Comparison of ENCODE assay signal across 9 cellular contexts in the genomic region with DNA sequence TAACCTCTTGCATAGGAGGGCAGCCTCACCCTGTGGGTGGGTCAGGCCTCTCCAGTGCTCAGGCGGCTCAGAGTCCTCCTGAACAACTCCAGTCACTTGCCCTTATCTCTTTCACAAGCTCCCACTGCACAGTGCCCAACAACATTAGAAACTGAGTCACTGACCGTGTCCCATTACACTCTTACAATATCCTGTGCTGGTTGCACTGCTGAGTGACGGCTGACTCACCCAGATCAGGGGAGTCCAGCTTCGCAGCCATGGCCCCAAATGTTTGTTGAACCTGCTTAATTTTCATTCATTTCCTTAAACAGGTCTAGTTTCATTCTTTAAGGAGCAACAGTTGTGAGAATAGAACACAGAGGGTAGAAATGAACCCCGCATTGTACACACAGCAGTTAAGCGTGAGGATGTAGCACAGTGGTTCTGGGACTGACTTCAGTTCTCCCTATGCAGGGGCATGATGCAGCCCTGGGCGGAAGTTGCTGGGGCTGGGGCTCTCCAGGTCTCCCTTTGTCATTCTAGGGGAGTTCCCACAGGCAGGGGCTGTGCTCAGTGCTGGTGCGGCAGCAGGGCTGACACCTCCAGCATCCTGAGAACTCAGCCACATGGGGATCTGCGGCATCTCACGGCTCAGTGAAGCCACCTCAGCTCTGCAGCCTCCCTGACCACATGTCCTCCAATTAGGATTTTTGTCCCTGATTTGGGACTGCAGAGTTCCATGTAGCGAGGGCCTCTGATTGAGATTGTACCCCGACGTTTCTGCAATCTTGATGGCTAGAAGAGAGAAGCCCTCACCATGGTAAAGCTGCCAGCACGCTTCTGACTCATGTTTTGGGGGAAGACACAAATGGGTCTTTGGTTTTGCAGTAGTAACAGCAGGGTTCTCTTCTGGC. TPM values are rescaled to one million over a fixed set of nuclear protein-coding genes. Genes with fewer than 3 reads are reported as not detected.
DNase-seq lines count a peak whose midpoint lies in the region; ATAC-seq, FAIRE-seq and TF ChIP-seq lines count a peak whose summit lies in the region.
"Had no signal": no experiment of that assay in that cellular context is flagged by ENCODE, and none has a peak within 500 bp of the region (broad histone marks: within the 10 kb centered on the region; RNA-seq: fewer than 3 reads in every experiment).

No MANE protein-coding gene starts in this region.

- peak; percentile 77 for ATAC-seq in CD8-positive, alpha-beta T cell
- ATAC-seq in GM21515 (IDR thresholded peaks at IDR 0.05; ENCODE audit: unreplicated experiment): peak; percentile 74
- ATAC-seq in activated T-cell treated with anti-CD3 and anti-CD28 coated beads, Interleukin-2, amount 50 U/mL, for 72 hours (replicated peaks in 1 of 2): peak; percentile 80 to 84
- ATAC-seq in stimulated activated naive CD8-positive, alpha-beta T cell treated with anti-CD3 and anti-CD28 coated beads, Interleukin-15, Interleukin-2, amounts not matched to agents 100 U/mL and 50 U/mL, for 24 hours: peak; percentile 89
- ATAC-seq: left colon had no signal

- H3K4me2 ChIP-seq in keratinocyte (ENCODE audit: control insufficient read depth, extremely low read depth, insufficient read depth, low read depth, low read length): no peak overlapping the region

- no peak overlapping the region for H3K4me3 ChIP-seq in CD8-positive, alpha-beta T cell (ENCODE audit: low read depth, low read length)
- no peak overlapping the region for H3K4me3 ChIP-seq in HUES64 (ENCODE audit: low read length)
- H3K4me3 ChIP-seq in keratinocyte (ENCODE audit: control insufficient read depth in 2 of 3, extremely low read depth in 1 of 3, insufficient read depth in 2 of 3, low read depth in 1 of 3, low read length in 3 of 3): no peak overlapping the region

- H3K4me3 Mint-ChIP-seq in CD8-positive, alpha-beta T cell: peak overlapping the region; percentile 65
- peak overlapping the region; percentile 76 to 85 for H3K4me3 Mint-ChIP-seq in activated T-cell treated with anti-CD3 and anti-CD28 coated beads, Interleukin-2, amount 50 U/mL, for 72 hours

- H3K9ac ChIP-seq in HUES64 (ENCODE audit: low read depth, low read length) (no peak overlapping the region), keratinocyte (ENCODE audit: control insufficient read depth, extremely low read depth, insufficient read depth, low read length) (no peak overlapping the region)

- FAIRE-seq in keratinocyte (lab: Jason Lieb, UNC): peak; percentile 48

- peak overlapping the region; percentile 94 for H3K27ac Mint-ChIP-seq in CD8-positive, alpha-beta T cell
- peak overlapping the region; percentile 80 for H3K27ac Mint-ChIP-seq in activated T-cell treated with anti-CD3 and anti-CD28 coated beads, Interleukin-2, amount 50 U/mL, for 72 hours

- dilution Hi-C loops in keratinocyte (cut with MboI; ENCODE audit: extremely low pct_ligation_motif_present, low sequenced_read_pairs): no loop called here

- no peaks in the 10 kb centered on the region for H3K27me3 ChIP-seq in CD8-positive, alpha-beta T cell (ENCODE audit: insufficient read depth, low read length)
- H3K27me3 ChIP-seq in HUES64 (ENCODE audit: insufficient read depth, low read length): no peaks in the 10 kb centered on the region
- no peaks in the 10 kb centered on the region for H3K27me3 ChIP-seq in keratinocyte (ENCODE audit: control insufficient read depth, extremely low read depth, insufficient read depth, low read length)

- intact Hi-C loops in CD8-positive, alpha-beta T cell (cut with DNase I, micrococcal nuclease): loop anchor here (1.0 to 5.0 kb wide), 6 partner anchors 15 to 189 kb away; partner anchors contain the start of gene CCDC88C (in 1 of the 2)

- TF ChIP-seq CTCF in CD8-positive, alpha-beta T cell (IDR thresholded peaks at IDR 0.05): no peak
- no peak for TF ChIP-seq CTCF in keratinocyte (optimal IDR thresholded peaks at IDR 0.05 in 1 of 3, IDR thresholded peaks at IDR 0.05 in 1 of 3, conservative IDR thresholded peaks at IDR 0.05 in 1 of 3; ENCODE audit: extremely low read depth in 1 of 3, insufficient read depth in 2 of 3, low read length in 3 of 3)

- peaks cover 87% of the 10 kb centered on the region for H3K4me1 ChIP-seq in CD8-positive, alpha-beta T cell (ENCODE audit: insufficient read depth, low read length)
- H3K4me1 ChIP-seq in HUES64 (ENCODE audit: insufficient read depth, low read length) (peaks cover 12% of the 10 kb centered on the region), keratinocyte (ENCODE audit: control insufficient read depth, extremely low read depth, insufficient read depth, low read length) (peaks cover 31% of the 10 kb centered on the region)

- H3K36me3 Mint-ChIP-seq in CD8-positive, alpha-beta T cell: peaks cover 17% of the 10 kb centered on the region
- peaks cover 18 to 28% of the 10 kb centered on the region in 2 donors for H3K36me3 Mint-ChIP-seq in activated T-cell treated with anti-CD3 and anti-CD28 coated beads, Interleukin-2, amount 50 U/mL, for 72 hours (ENCODE audit: insufficient read depth in 2 of 2)

- 80% methylated on average over 14 of the region's 14 CpGs for WGBS in HUES64

- H3K9me3 Mint-ChIP-seq in CD8-positive, alpha-beta T cell: peaks cover 6% of the 10 kb centered on the region
- H3K9me3 Mint-ChIP-seq in activated T-cell treated with anti-CD3 and anti-CD28 coated beads, Interleukin-2, amount 50 U/mL, for 72 hours: peaks cover 3% of the 10 kb centered on the region in 2 donors

- H3K27me3 Mint-ChIP-seq in CD8-positive, alpha-beta T cell (ENCODE audit: low read depth): no peaks in the 10 kb centered on the region
- no peaks in the 10 kb centered on the region for H3K27me3 Mint-ChIP-seq in activated T-cell treated with anti-CD3 and anti-CD28 coated beads, Interleukin-2, amount 50 U/mL, for 72 hours (ENCODE audit: low read depth)

- POLR2A ChIA-PET in CD8-positive, alpha-beta T cell (lab: Charles Lee): interaction anchor here (0.7 to 4.6 kb wide), 11 partner anchors 11 to 189 kb away, joined by 3 to 90 read pairs (median 5); partner anchors contain the start of genes CCDC88C and GPR68

- CTCF ChIA-PET in CD8-positive, alpha-beta T cell (lab: Charles Lee): interaction anchor here (1.2 to 3.2 kb wide), 9 partner anchors 12 to 58 kb away, joined by 3 to 13 read pairs (median 5); partner anchors contain the start of gene GPR68

- DNase-seq in CD8-positive, alpha-beta T cell: peak; percentile 36 to 89 (median 75)
- DNase-seq in activated T-cell treated with anti-CD3 and anti-CD28 coated beads, Interleukin-2, amount 50 U/mL, for 72 hours: peak; percentile 90 to 94
- DNase-seq in keratinocyte (ENCODE audit: low read depth, low spot score) (no peak), NCI-H187 treated with DMSO at 0.1 percent for 48 hours (lab: John Stamatoyannopoulos, UW) (no peak), NCI-H1105 (lab: John Stamatoyannopoulos, UW) (no peak)
- DNase-seq in stimulated activated naive CD8-positive, alpha-beta T cell treated with anti-CD3 and anti-CD28 coated beads, Interleukin-15, Interleukin-2, amounts not matched to agents 100 U/mL and 50 U/mL, for 24 hours: peak; percentile 88

- H3K9me1 ChIP-seq in keratinocyte (ENCODE audit: control insufficient read depth, extremely low read depth, insufficient read depth, low read length): no peaks in the 10 kb centered on the region

- H3K4me1 Mint-ChIP-seq in CD8-positive, alpha-beta T cell (ENCODE audit: low read depth): peaks cover 89% of the 10 kb centered on the region
- H3K4me1 Mint-ChIP-seq in activated T-cell treated with anti-CD3 and anti-CD28 coated beads, Interleukin-2, amount 50 U/mL, for 72 hours (ENCODE audit: low read depth): peaks cover 84% of the 10 kb centered on the region

- peak overlapping the region; percentile 6 for H3K27ac ChIP-seq in CD8-positive, alpha-beta T cell (ENCODE audit: low read depth, low read length)
- peak overlapping the region; percentile 20; the same call in 1 of the 2 replicates for H3K27ac ChIP-seq in HUES64 (ENCODE audit: low read depth, low read length)
- no peak overlapping the region for H3K27ac ChIP-seq in keratinocyte (ENCODE audit: control insufficient read depth, insufficient read depth, low read length)

- no peaks in the 10 kb centered on the region for H3K9me3 ChIP-seq in CD8-positive, alpha-beta T cell (ENCODE audit: low read length)
- peaks cover 8% of the 10 kb centered on the region; the same call in 1 of the 2 replicates for H3K9me3 ChIP-seq in HUES64 (ENCODE audit: insufficient read depth, low read depth, low read length)
- no peaks in the 10 kb centered on the region for H3K9me3 ChIP-seq in keratinocyte (ENCODE audit: control insufficient read depth, low read depth, low read length)

- no peaks in the 10 kb centered on the region for H3K36me3 ChIP-seq in CD8-positive, alpha-beta T cell (ENCODE audit: insufficient read depth, low read length)
- H3K36me3 ChIP-seq in HUES64 (ENCODE audit: insufficient read depth, low read length) (no peaks in the 10 kb centered on the region), keratinocyte (ENCODE audit: control insufficient read depth in 2 of 2, extremely low read depth in 1 of 2, insufficient read depth in 2 of 2, low read length in 2 of 2) (no peaks in the 10 kb centered on the region)

- no peaks in the 10 kb centered on the region for H3K79me2 ChIP-seq in keratinocyte (ENCODE audit: control insufficient read depth, insufficient read depth, low read length)

- no peaks in the 10 kb centered on the region for H4K20me1 ChIP-seq in keratinocyte (ENCODE audit: control insufficient read depth, extremely low read depth, insufficient read depth, low read length)

- H2AFZ ChIP-seq in keratinocyte (ENCODE audit: control insufficient read depth, low read length): no peak overlapping the region

RNA-seq across cellular contexts. Expression of gene GPR68, which starts 16.1 kb away (rescaled TPM):
- 1 to 10 TPM; 3.6 to 5.1 TPM for total RNA-seq in CD8-positive, alpha-beta T cell
- 0.15 TPM for polyA plus RNA-seq in HUES64 (2013, experiment 1 of 2)
- polyA plus RNA-seq in HUES64 (2013, experiment 2 of 2): 0.25 TPM
- 10 to 100 TPM; 18.9 to 19.2 TPM for total RNA-seq in activated T-cell treated with anti-CD3 and anti-CD28 coated beads, Interleukin-2, amount 50 U/mL, for 72 hours
- polyA plus RNA-seq in keratinocyte: 1.2 to 5.7 TPM (median 2.3 TPM) in 3 replicates
- polyA plus RNA-seq in keratinocyte (2011; ENCODE audit: low read depth): not detected
- polyA plus RNA-seq in keratinocyte (2011; cell fraction: cytosol; rRNA removed): 1.4 and 3.2 TPM in 2 replicates
- 5.6 and 8.3 TPM in 2 replicates for polyA plus RNA-seq in keratinocyte (2011; cell fraction: nucleus; rRNA removed)
- 0.47 and 2.7 TPM in 2 replicates for polyA plus RNA-seq in keratinocyte (2012; ENCODE audit: low replicate concordance)
- polyA minus RNA-seq in keratinocyte: 1.6 to 13.5 TPM (median 9.7 TPM) in 3 replicates
- 8.8 TPM for polyA minus RNA-seq in keratinocyte (2011; cell fraction: cytosol; rRNA and poly(A)+ RNA removed)
- 4.7 and 5.3 TPM in 2 replicates for polyA minus RNA-seq in keratinocyte (2011; cell fraction: nucleus; rRNA and poly(A)+ RNA removed)

Comparison
In these comparisons a context has a peak if more than half of its experiments do, and no peak if none do; other contexts are left out.
1. DNase-seq: peak in CD8-positive, alpha-beta T cell (7 of 7), activated T-cell treated with anti-CD3 and anti-CD28 coated beads, Interleukin-2, amount 50 U/mL, for 72 hours (2 of 2) and stimulated activated naive CD8-positive, alpha-beta T cell treated with anti-CD3 and anti-CD28 coated beads, Interleukin-15, Interleukin-2, amounts not matched to agents 100 U/mL and 50 U/mL, for 24 hours (single experiment); none in keratinocyte (single experiment), NCI-H187 treated with DMSO at 0.1 percent for 48 hours (single experiment) and NCI-H1105 (single experiment).
2. Peak in every context shown above with its lines, with median percentiles within 50 percentile points of each other: ATAC-seq.